19 cellular contexts compared by ENCODE assay signal in genomic region chr10:58778966-58779365, GRCh38.
DNase-seq lines count a peak whose midpoint lies in the region; ATAC-seq and TF ChIP-seq lines count a peak whose summit lies in the region.
"Had no signal": no experiment of that assay in that cellular context is flagged by ENCODE, and none has a peak within 500 bp of the region (broad histone marks: within the 10 kb centered on the region; RNA-seq: fewer than 3 reads in every experiment).

No MANE protein-coding gene starts in this region.

- H3K4me2 ChIP-seq in SK-N-SH = no peak overlapping the region
- H3K4me2 ChIP-seq: A549; BLaER1 treated with 17β-estradiol and CSF1 and Interleukin-3, amounts not matched to agents 10 nM and 100 nM had no signal

- TF ChIP-seq RAD21 in SK-N-SH (IDR thresholded peaks at IDR 0.05; ENCODE audit: low read length) = no peak

- H2AFZ ChIP-seq in SK-N-SH (ENCODE audit: low read depth) = no peak overlapping the region

- no peak for DNase-seq in SK-N-SH
- DNase-seq in HFFc6 = no peak
- DNase-seq in fibroblast of gingiva (ENCODE audit: low read depth) = peak; percentile 34
- DNase-seq in activated CD4-positive, CD25-positive, alpha-beta regulatory T cell (lab: John Stamatoyannopoulos, UW) = no peak
- no peak for DNase-seq in left lobe of liver (ENCODE audit: low spot score)
- DNase-seq: Calu3; CD8-positive, alpha-beta T cell; DMS79 treated with DMSO at 0.1 percent for 48 hours; GF-D8; GOT3; H9; IMR-90 had no signal

- peak overlapping the region; percentile 35; the same call in 1 of the 2 replicates for H3K27ac Mint-ChIP-seq in HFFc6
- H3K27ac Mint-ChIP-seq: B cell; CD8-positive, alpha-beta T cell; H9 had no signal

- H3K9me3 ChIP-seq in SK-N-SH (no peaks in the 10 kb centered on the region), skeletal muscle tissue (ENCODE audit: control insufficient read depth in 3 of 3, low read length in 3 of 3) (no peaks in the 10 kb centered on the region)
- H3K9me3 ChIP-seq: A549; BLaER1 treated with 17β-estradiol and CSF1 and Interleukin-3, amounts not matched to agents 10 nM and 100 nM had no signal

- no peaks in the 10 kb centered on the region for H3K36me3 Mint-ChIP-seq in HFFc6 (ENCODE audit: low read depth)
- H3K36me3 Mint-ChIP-seq: CD8-positive, alpha-beta T cell had no signal

- H3K36me3 ChIP-seq in SK-N-SH (replicated peaks in 1 of 2; ENCODE audit: control insufficient read depth in 1 of 2, insufficient read depth in 2 of 2, low read length in 1 of 2) (no peaks in the 10 kb centered on the region), skeletal muscle tissue (ENCODE audit: control insufficient read depth in 3 of 3, insufficient read depth in 3 of 3, low read length in 3 of 3) (no peaks in the 10 kb centered on the region)
- H3K36me3 ChIP-seq: BLaER1 treated with 17β-estradiol and CSF1 and Interleukin-3, amounts not matched to agents 10 nM and 100 nM had no signal

- H3K4me3 Mint-ChIP-seq in HFFc6 = peak overlapping the region; percentile 34; the same call in 1 of the 2 replicates
- H3K4me3 Mint-ChIP-seq: B cell; CD8-positive, alpha-beta T cell; H9 had no signal

- no peaks in the 10 kb centered on the region for H3K79me2 ChIP-seq in SK-N-SH (ENCODE audit: insufficient read depth)

- 60% methylated on average over 2 of the region's 2 CpGs for WGBS in SK-N-SH (ENCODE audit: low lambda C conversion rate)

- POLR2A ChIA-PET in SK-N-SH (lab: Yijun Ruan, JAX) = no interaction called here

- no peaks in the 10 kb centered on the region for H3K27me3 ChIP-seq in SK-N-SH (ENCODE audit: insufficient read depth)
- no peaks in the 10 kb centered on the region for H3K27me3 ChIP-seq in skeletal muscle tissue (ENCODE audit: control insufficient read depth in 3 of 3, insufficient read depth in 3 of 3, low read length in 3 of 3)
- H3K27me3 ChIP-seq: BLaER1 treated with 17β-estradiol and CSF1 and Interleukin-3, amounts not matched to agents 10 nM and 100 nM had no signal

- peaks cover 8% of the 10 kb centered on the region for H3K27me3 Mint-ChIP-seq in HFFc6 (ENCODE audit: insufficient read depth)

- no peaks in the 10 kb centered on the region for H3K9me2 ChIP-seq in SK-N-SH

- no peak for TF ChIP-seq EP300 in SK-N-SH (IDR thresholded peaks at IDR 0.05; ENCODE audit: borderline replicate concordance in 1 of 2, low read depth in 1 of 2, low read length in 1 of 2)

- H3K4me3 ChIP-seq in SK-N-SH (ENCODE audit: low read depth in 2 of 2, low read length in 1 of 2) = no peak overlapping the region
- H3K4me3 ChIP-seq in skeletal muscle tissue (ENCODE audit: low read length in 3 of 3) = no peak overlapping the region
- H3K4me3 ChIP-seq: A549; BLaER1 treated with 17β-estradiol and CSF1 and Interleukin-3, amounts not matched to agents 10 nM and 100 nM had no signal

- H3K9me3 Mint-ChIP-seq in HFFc6 = no peaks in the 10 kb centered on the region
- H3K9me3 Mint-ChIP-seq: CD8-positive, alpha-beta T cell; H9 had no signal

- CTCF ChIA-PET in SK-N-SH (lab: Yijun Ruan, JAX) = interaction anchor here (3.0 kb wide), 1 partner anchor 247 kb away, joined by 21 read pairs; no protein-coding TSS in a partner anchor

- H4K20me1 ChIP-seq in SK-N-SH (ENCODE audit: insufficient read depth) = no peaks in the 10 kb centered on the region
- H4K20me1 ChIP-seq: BLaER1 treated with 17β-estradiol and CSF1 and Interleukin-3, amounts not matched to agents 10 nM and 100 nM had no signal

- H3K4me1 Mint-ChIP-seq in HFFc6 (ENCODE audit: low read depth) = peaks cover 88% of the 10 kb centered on the region
- H3K4me1 Mint-ChIP-seq: B cell had no signal

- ATAC-seq in SK-N-SH treated with all-trans-retinoic acid at 6 μM for 48 hours (no peak), HG03439 (IDR thresholded peaks at IDR 0.05; ENCODE audit: unreplicated experiment) (no peak), left lobe of liver (no peak)
- ATAC-seq: A549; CD8-positive, alpha-beta T cell had no signal

- TF ChIP-seq CTCF in SK-N-SH (IDR thresholded peaks at IDR 0.05) (no peak), HFFc6 (IDR thresholded peaks at IDR 0.05) (no peak)

- peak overlapping the region; percentile 8 to 34; a peak in 3 of 4 replicates for H3K27ac ChIP-seq in SK-N-SH (ENCODE audit: low read depth in 2 of 2, low read length in 1 of 2)
- H3K27ac ChIP-seq in skeletal muscle tissue (ENCODE audit: low read depth, low read length) = peak overlapping the region; percentile 13
- H3K27ac ChIP-seq: 22Rv1; A549; BLaER1 treated with 17β-estradiol and CSF1 and Interleukin-3, amounts not matched to agents 10 nM and 100 nM had no signal

- peaks cover 4% of the 10 kb centered on the region for H3F3A ChIP-seq in SK-N-SH (replicated peaks; ENCODE audit: insufficient read depth)

- peaks cover 21 to 26% of the 10 kb centered on the region in 2 experiments for H3K4me1 ChIP-seq in SK-N-SH (ENCODE audit: control insufficient read depth in 1 of 2, insufficient read depth in 2 of 2, low read depth in 1 of 2, low read length in 1 of 2)
- H3K4me1 ChIP-seq in skeletal muscle tissue (ENCODE audit: control insufficient read depth in 3 of 3, insufficient read depth in 3 of 3, low read length in 3 of 3) = peaks cover 12 to 28% (median 12%) of the 10 kb centered on the region in 3 donors

- H3K9ac ChIP-seq in SK-N-SH = no peak overlapping the region
- H3K9ac ChIP-seq in skeletal muscle tissue (ENCODE audit: low read depth in 1 of 3, low read length in 3 of 3) = no peak overlapping the region
- H3K9ac ChIP-seq: BLaER1 treated with 17β-estradiol and CSF1 and Interleukin-3, amounts not matched to agents 10 nM and 100 nM had no signal

TF ChIP-seq in SK-N-SH, 30 proteins besides CTCF, POLR2A, EP300 and RAD21:
- TF ChIP-seq TCF12 (IDR thresholded peaks at IDR 0.05) (0 out of 2 replicates have a peak, but pooled peaks have one; percentile 6), NFIC (IDR thresholded peaks at IDR 0.05; ENCODE audit: borderline replicate concordance) (no peak), FOXM1 (IDR thresholded peaks at IDR 0.05; ENCODE audit: low read depth) (no peak), REST (IDR thresholded peaks at IDR 0.05; ENCODE audit: low read depth, low read length) (no peak), YY1 (IDR thresholded peaks at IDR 0.05; ENCODE audit: low read depth) (peak; percentile 31; the same call in 1 of the 2 replicates)

TF ChIP-seq in SK-N-SH treated with all-trans-retinoic acid at 6 μM for 48 hours, 23 proteins besides CTCF, POLR2A, EP300 and RAD21:
- TF ChIP-seq ISL1 (CRISPR knock-in tag; IDR thresholded peaks at IDR 0.05) = no peak
- no peak for TF ChIP-seq GLIS3 (CRISPR knock-in tag; IDR thresholded peaks at IDR 0.05)
